4 cellular contexts compared by ENCODE assay signal in genomic region chr3:169996063-169996462, GRCh38.
TF ChIP-seq lines count a peak whose summit lies in the region.

No MANE protein-coding gene starts in this region.

TF ChIP-seq in GM12891, 5 proteins besides CTCF, POLR2A, EP300 and RAD21:
- TF ChIP-seq PAX5 (IDR thresholded peaks at IDR 0.05; ENCODE audit: insufficient read depth, low read length, severe bottlenecking) (no peak), POLR2AphosphoS5 (IDR thresholded peaks at IDR 0.05; ENCODE audit: low read depth, low read length) (no peak), POU2F2 (IDR thresholded peaks at IDR 0.05; ENCODE audit: low read depth, low read length) (no peak), SPI1 (IDR thresholded peaks at IDR 0.05; ENCODE audit: low read depth, low read length) (no peak), TAF1 (IDR thresholded peaks at IDR 0.05; ENCODE audit: low read depth, low read length) (no peak)

TF ChIP-seq in IMR-90, 13 proteins besides CTCF, POLR2A, EP300 and RAD21:
- peak; percentile 76 for TF ChIP-seq NFE2L2 (IDR thresholded peaks at IDR 0.05; ENCODE audit: low read depth, low read length)
- TF ChIP-seq FOS (IDR thresholded peaks at IDR 0.05; ENCODE audit: low read depth, low read length): no peak
- no peak for TF ChIP-seq CHD1 (IDR thresholded peaks at IDR 0.05; ENCODE audit: low read depth, low read length)

TF ChIP-seq in K562, 482 proteins besides CTCF, POLR2A, EP300 and RAD21:
- TF ChIP-seq ZNF316 (IDR thresholded peaks at IDR 0.05): peak; percentile 72
- peak; percentile 51; the same call in 1 of the 2 replicates for TF ChIP-seq C11orf30 (IDR thresholded peaks at IDR 0.05; ENCODE audit: low read depth)
- no peak for TF ChIP-seq PHB2 (IDR thresholded peaks at IDR 0.05; ENCODE audit: low read depth)
- TF ChIP-seq MAFG (tag; conservative IDR thresholded peaks at IDR 0.05): peak; percentile 72
- TF ChIP-seq NFE2 (IDR thresholded peaks at IDR 0.05; ENCODE audit: low read depth): peak; percentile 34
- TF ChIP-seq NFE2L1 (tag; IDR thresholded peaks at IDR 0.05; ENCODE audit: borderline replicate concordance, low read depth): peak; percentile 26; the same call in 1 of the 2 replicates
- TF ChIP-seq ZNF512 (tag; IDR thresholded peaks at IDR 0.05): no peak

TF ChIP-seq in GM23338, 12 proteins besides CTCF, POLR2A, EP300 and RAD21:
- no peak for TF ChIP-seq ZNF331 (CRISPR knock-in tag; IDR thresholded peaks at IDR 0.05; ENCODE audit: low read depth)
- no peak for TF ChIP-seq EZH2 (IDR thresholded peaks at IDR 0.05; ENCODE audit: low read depth, unreplicated experiment)
- no peak for TF ChIP-seq NANOG (IDR thresholded peaks at IDR 0.05; ENCODE audit: borderline replicate concordance)
